9 cellular contexts compared by ENCODE assay signal in genomic region chr4:13547563-13548041, GRCh38. TPM values are rescaled to one million over a fixed set of nuclear protein-coding genes. Genes with fewer than 3 reads are reported as not detected.
DNase-seq lines count a peak whose midpoint lies in the region; ATAC-seq, FAIRE-seq and TF ChIP-seq lines count a peak whose summit lies in the region.
"Had no signal": no experiment of that assay in that cellular context is flagged by ENCODE, and none has a peak within 500 bp of the region (broad histone marks: within the 10 kb centered on the region; RNA-seq: fewer than 3 reads in every experiment).

No MANE protein-coding gene starts in this region.

- in situ Hi-C loops in G401 (cut with HindIII; ENCODE audit: low sequenced_read_pairs) = no loop called here

- ATAC-seq in A549 (no peak), RWPE2 (ENCODE audit: low read depth) (no peak)
- ATAC-seq in stimulated activated memory B cell treated with anti-CD40 and anti-IgM and Interleukin-4, amounts not matched to agents 10 μg/mL and 1 μg/mL and 100 μg/mL, for 72 hours = peak; percentile 53

- CTCF ChIA-PET in A549 (lab: Yijun Ruan, JAX) = interaction anchor here (1.7 to 2.3 kb wide), 3 partner anchors 17 to 702 kb away, joined by 5 to 9 read pairs (median 7); no protein-coding TSS in a partner anchor

- peaks cover 80% of the 10 kb centered on the region for H3K27me3 ChIP-seq in RWPE2 (ENCODE audit: insufficient read depth, poor library complexity, severe bottlenecking)

- FAIRE-seq in A549 (lab: Jason Lieb, UNC) = no peak
- FAIRE-seq: colon had no signal

- H3K9me3 ChIP-seq in A549 = 0 out of 3 replicates have a peak, but pooled peaks cover 2% of the 10 kb centered on the region
- no peaks in the 10 kb centered on the region for H3K9me3 ChIP-seq in RWPE2 (ENCODE audit: severe bottlenecking)

- TF ChIP-seq POLR2A in A549 (IDR thresholded peaks at IDR 0.05; ENCODE audit: low read length) = no peak

- no peaks in the 10 kb centered on the region for H3K36me3 Mint-ChIP-seq in stimulated activated memory B cell treated with anti-CD40 and anti-IgM and Interleukin-4, amounts not matched to agents 10 μg/mL and 1 μg/mL and 100 μg/mL, for 72 hours

- peaks cover 19% of the 10 kb centered on the region for H3K9me3 Mint-ChIP-seq in stimulated activated memory B cell treated with anti-CD40 and anti-IgM and Interleukin-4, amounts not matched to agents 10 μg/mL and 1 μg/mL and 100 μg/mL, for 72 hours

- no peaks in the 10 kb centered on the region for H3K36me3 ChIP-seq in RWPE2 (ENCODE audit: low read depth)

- POLR2A ChIA-PET in A549 (lab: Yijun Ruan, JAX) = no interaction called here

- peaks cover 87% of the 10 kb centered on the region for H3K27me3 Mint-ChIP-seq in stimulated activated memory B cell treated with anti-CD40 and anti-IgM and Interleukin-4, amounts not matched to agents 10 μg/mL and 1 μg/mL and 100 μg/mL, for 72 hours

- H3K4me3 Mint-ChIP-seq in stimulated activated memory B cell treated with anti-CD40 and anti-IgM and Interleukin-4, amounts not matched to agents 10 μg/mL and 1 μg/mL and 100 μg/mL, for 72 hours = peak overlapping the region; percentile 80

- peak overlapping the region; percentile 70 for H3K4me2 ChIP-seq in A549

- no peak overlapping the region for H3K27ac Mint-ChIP-seq in stimulated activated memory B cell treated with anti-CD40 and anti-IgM and Interleukin-4, amounts not matched to agents 10 μg/mL and 1 μg/mL and 100 μg/mL, for 72 hours

- TF ChIP-seq EP300 in A549 (IDR thresholded peaks at IDR 0.05) = no peak

- DNase-seq in A549 (ENCODE audit: low read depth in 1 of 2, low spot score in 1 of 2) (no peak), RWPE2 (ENCODE audit: low spot score) (no peak), germinal center (ENCODE audit: low spot score) (peak; percentile 67), G401 (ENCODE audit: low spot score) (no peak), HT-29 (ENCODE audit: low spot score) (no peak), GDM1 (lab: John Stamatoyannopoulos, UW) (no peak)

- H3K27ac ChIP-seq in A549 = peak overlapping the region in 1 of 2 experiments; percentile 65; a peak in 3 of 6 replicates
- H3K27ac ChIP-seq in RWPE2 (ENCODE audit: poor library complexity, severe bottlenecking) = no peak overlapping the region

- TF ChIP-seq RAD21 in A549 (conservative IDR thresholded peaks at IDR 0.05 in 1 of 2, IDR thresholded peaks at IDR 0.05 in 1 of 2) = no peak

- no peaks in the 10 kb centered on the region; the same call in 2 of the 3 replicates for H3K4me1 ChIP-seq in A549
- H3K4me1 ChIP-seq in RWPE2 (ENCODE audit: insufficient read depth, poor library complexity, severe bottlenecking) = no peaks in the 10 kb centered on the region

- 19% methylated on average over 10 of the region's 50 CpGs for WGBS in A549 (ENCODE audit: missing lambda C conversion rate)

- no peak for TF ChIP-seq CTCF in A549 (IDR thresholded peaks at IDR 0.05)
- no peak for TF ChIP-seq CTCF in GM12875 (IDR thresholded peaks at IDR 0.05; ENCODE audit: borderline replicate concordance, insufficient read depth, low read depth, low read length)
- no peak for TF ChIP-seq CTCF in RWPE2 (IDR thresholded peaks at IDR 0.05; ENCODE audit: poor library complexity, severe bottlenecking)

- peak overlapping the region; percentile 44 for H3K4me3 ChIP-seq in A549
- peak overlapping the region; percentile 42 for H3K4me3 ChIP-seq in GM12875 (ENCODE audit: low read depth, low read length)
- H3K4me3 ChIP-seq in RWPE2 (ENCODE audit: severe bottlenecking) = peak overlapping the region; percentile 7

- peaks cover 30% of the 10 kb centered on the region for H3K4me1 Mint-ChIP-seq in stimulated activated memory B cell treated with anti-CD40 and anti-IgM and Interleukin-4, amounts not matched to agents 10 μg/mL and 1 μg/mL and 100 μg/mL, for 72 hours

TF ChIP-seq in A549, 52 proteins besides CTCF, POLR2A, EP300 and RAD21:
- TF ChIP-seq EHMT2 (IDR thresholded peaks at IDR 0.05; ENCODE audit: low read depth) (no peak), EHF (CRISPR knock-in tag; IDR thresholded peaks at IDR 0.05) (no peak)

RNA-seq across cellular contexts. Expression of gene NKX3-2, which starts 3.3 kb away (rescaled TPM):
- polyA plus RNA-seq in A549 (2011; rRNA removed) = 0.06 and 0.09 TPM in 2 replicates
- 0.08 and 0.14 TPM in 2 replicates for polyA plus RNA-seq in A549 (2012; cell fraction: cytosol; rRNA removed)
- polyA plus RNA-seq in A549 (2012; cell fraction: nucleus; rRNA removed) = 0.22 and 0.24 TPM in 2 replicates
- 0.17 to 0.44 TPM (median 0.38 TPM) in 3 replicates for polyA plus RNA-seq in A549 (2017; fragmentation: RNase III; extraction: RNeasy Plus Mini Kit Qiagen cat#74134 plus additional on column Dnase treatment)
- 0.15 TPM in 1 of 2 replicates, not detected in the other for polyA minus RNA-seq in A549 (2011; rRNA and poly(A)+ RNA removed)
- total RNA-seq in G401 (2014; rRNA removed; shearing (Covaris generic)) = 0.37 and 0.55 TPM in 2 replicates
- 0.05 TPM in 1 of 2 replicates, not detected in the other for total RNA-seq in HT-29 (2014; rRNA removed; shearing (Covaris generic))
